Comparison of ENCODE assay signal across 8 cellular contexts in the genomic region with DNA sequence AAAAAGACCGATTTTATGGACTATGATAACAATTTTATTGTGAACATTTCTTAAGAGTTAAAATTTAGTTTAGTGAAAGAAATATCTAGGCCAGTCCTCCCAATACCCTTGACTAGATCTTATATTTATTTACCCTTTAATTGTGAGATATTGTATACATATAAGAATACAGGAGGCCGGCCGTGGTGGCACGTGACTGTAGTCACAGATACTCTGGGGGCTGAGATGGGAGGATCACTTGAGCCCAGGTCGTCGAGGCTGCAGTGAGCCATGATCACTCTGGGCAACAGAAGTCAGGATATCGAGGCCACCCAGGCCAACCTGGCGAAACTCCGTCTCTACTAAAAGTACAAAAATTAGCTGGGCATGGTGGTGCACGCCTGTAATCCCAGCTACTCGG. TPM values are rescaled to one million over a fixed set of nuclear protein-coding genes. Genes with fewer than 3 reads are reported as not detected.
DNase-seq lines count a peak whose midpoint lies in the region; ATAC-seq and TF ChIP-seq lines count a peak whose summit lies in the region.

No MANE protein-coding gene starts in this region.

- H3K4me1 ChIP-seq in SJSA1 (replicated peaks) = peaks cover 8% of the 10 kb centered on the region

- peaks cover 25% of the 10 kb centered on the region for H3K36me3 ChIP-seq in SJSA1

- no peak for TF ChIP-seq CTCF in fibroblast of villous mesenchyme (IDR thresholded peaks at IDR 0.05; ENCODE audit: insufficient read depth, low read depth, low read length)

- peak; percentile 35 for DNase-seq in NCI-H510A treated with DMSO at 0.1 percent for 48 hours (lab: John Stamatoyannopoulos, UW)
- no peak for DNase-seq in NCI-H510A (lab: John Stamatoyannopoulos, UW)
- no peak for DNase-seq in SJSA1 (ENCODE audit: low read depth in 1 of 2, low spot score in 2 of 2)
- no peak for DNase-seq in fibroblast of villous mesenchyme (ENCODE audit: low read depth)
- DNase-seq in stimulated activated naive CD8-positive, alpha-beta T cell treated with anti-CD3 and anti-CD28 coated beads, Interleukin-15, Interleukin-2, amounts not matched to agents 100 U/mL and 50 U/mL, for 24 hours = peak; percentile 39
- no peak for DNase-seq in stimulated activated CD4-positive, alpha-beta T cell treated with anti-CD3 and anti-CD28 coated beads, Interleukin-12 subunit alpha, Interleukin-12 subunit beta, amount 100 ng/mL, for 4 hours
- DNase-seq in GM19240 (ENCODE audit: insufficient read length, low spot score) = no peak

- H3K9me3 ChIP-seq in SJSA1 (replicated peaks) = no peaks in the 10 kb centered on the region

- H3K27me3 ChIP-seq in SJSA1 (replicated peaks) = no peaks in the 10 kb centered on the region

- no peak overlapping the region for H3K4me3 ChIP-seq in SJSA1
- peak overlapping the region; percentile 99 for H3K4me3 ChIP-seq in fibroblast of villous mesenchyme (ENCODE audit: low read depth, low read length)

- peak overlapping the region; percentile 84; the same call in 1 of the 2 replicates for H3K27ac ChIP-seq in SJSA1

- no peak for ATAC-seq in stimulated activated naive CD8-positive, alpha-beta T cell treated with anti-CD3 and anti-CD28 coated beads, Interleukin-15, Interleukin-2, amounts not matched to agents 100 U/mL and 50 U/mL, for 24 hours
- no peak for ATAC-seq in GM18858 (IDR thresholded peaks at IDR 0.05; ENCODE audit: unreplicated experiment)

RNA-seq across cellular contexts. Expression of a gene that starts 0.8 kb away (rescaled TPM):
- total RNA-seq in SJSA1 (2014; rRNA removed; shearing (Covaris generic)) = 23.8 and 37.7 TPM in 2 replicates
- 17.3 and 17.4 TPM in 2 replicates for total RNA-seq in fibroblast of villous mesenchyme

RNA-seq across cellular contexts. Expression of a gene that starts 8.0 kb away (rescaled TPM):
- 0.22 and 1.4 TPM in 2 replicates for total RNA-seq in SJSA1 (2014; rRNA removed; shearing (Covaris generic))
- 2.6 and 2.9 TPM in 2 replicates for total RNA-seq in fibroblast of villous mesenchyme

RNA-seq across cellular contexts. Expression of a gene that starts 14.0 kb away (rescaled TPM):
- 0.03 TPM in 1 of 2 replicates, not detected in the other for total RNA-seq in SJSA1 (2014; rRNA removed; shearing (Covaris generic))
- under 0.01 TPM in 1 of 2 replicates, not detected in the other for total RNA-seq in fibroblast of villous mesenchyme

RNA-seq across cellular contexts. Expression of a gene that starts 51.1 kb away (rescaled TPM):
- 33.8 and 39.2 TPM in 2 replicates for total RNA-seq in SJSA1 (2014; rRNA removed; shearing (Covaris generic))
- total RNA-seq in fibroblast of villous mesenchyme = 17.3 and 21.6 TPM in 2 replicates

RNA-seq across cellular contexts. Expression of a gene that starts 51.5 kb away (rescaled TPM):
- 51.5 and 51.7 TPM in 2 replicates for total RNA-seq in SJSA1 (2014; rRNA removed; shearing (Covaris generic))
- total RNA-seq in fibroblast of villous mesenchyme = 24.5 and 30.7 TPM in 2 replicates

Comparison
In these comparisons a context has a peak if more than half of its experiments do, and no peak if none do; other contexts are left out.
1. DNase-seq: peak in NCI-H510A treated with DMSO at 0.1 percent for 48 hours (single experiment) and stimulated activated naive CD8-positive, alpha-beta T cell treated with anti-CD3 and anti-CD28 coated beads, Interleukin-15, Interleukin-2, amounts not matched to agents 100 U/mL and 50 U/mL, for 24 hours (single experiment); none in NCI-H510A (single experiment), SJSA1 (0 of 2), fibroblast of villous mesenchyme (single experiment), stimulated activated CD4-positive, alpha-beta T cell treated with anti-CD3 and anti-CD28 coated beads, Interleukin-12 subunit alpha, Interleukin-12 subunit beta, amount 100 ng/mL, for 4 hours (single experiment) and GM19240 (single experiment).